In genomic region chr1:229624906-229625871, GRCh38 we compare ENCODE assay signal across 8 cellular contexts. TPM values are rescaled to one million over a fixed set of nuclear protein-coding genes. Genes with fewer than 3 reads are reported as not detected.
A peak's percentile ranks its signal among the peaks of the same experiment; 100 is the strongest.
DNase-seq lines count a peak whose midpoint lies in the region; ATAC-seq and TF ChIP-seq lines count a peak whose summit lies in the region.

No MANE protein-coding gene starts in this region.

- DNase-seq in GM04503 (ENCODE audit: low read depth) (peak; percentile 15), H7 (peak; percentile 91), M059J (ENCODE audit: low read depth) (peak; percentile 56), T-helper 2 cell (peak; percentile 18 to 56 (median 27)), astrocyte of the cerebellum (ENCODE audit: low read depth) (no peak), iPS DF 6.9 (ENCODE audit: low read depth, low spot score) (no peak), sigmoid colon (peak; percentile 77)

- H3K4me3 ChIP-seq in H7 (ENCODE audit: insufficient read depth, low read depth, low read length): peak overlapping the region; percentile 99
- peak overlapping the region; percentile 84 for H3K4me3 ChIP-seq in astrocyte of the cerebellum (ENCODE audit: low read depth, low read length)
- peak overlapping the region; percentile 85 for H3K4me3 ChIP-seq in iPS DF 6.9 (ENCODE audit: low read length)
- peak overlapping the region; percentile 70 to 96 (median 78) for H3K4me3 ChIP-seq in sigmoid colon

- in situ Hi-C loops in astrocyte of the cerebellum (cut with HindIII; ENCODE audit: low sequenced_read_pairs): no loop called here

- no peak for ATAC-seq in HG03457 (IDR thresholded peaks at IDR 0.05; ENCODE audit: unreplicated experiment)

- no peak for TF ChIP-seq POLR2A in sigmoid colon (IDR thresholded peaks at IDR 0.05)

- H3K27ac ChIP-seq in iPS DF 6.9 (ENCODE audit: low read length) (no peak overlapping the region), sigmoid colon (peak overlapping the region; percentile 88 to 95 (median 92))

- no CpG with 5 or more reads among the region's 86 CpGs for WGBS in iPS DF 6.9 (ENCODE audit: insufficient coverage, insufficient read length)
- WGBS in sigmoid colon, 2 donors: 1 to 2% methylated on average over 75 to 86 of the region's 86 CpGs

- TF ChIP-seq EP300 in sigmoid colon (IDR thresholded peaks at IDR 0.05): no peak

- intact Hi-C loops in sigmoid colon (cut with DNase I): no loop called here

- TF ChIP-seq CTCF in astrocyte of the cerebellum (IDR thresholded peaks at IDR 0.05; ENCODE audit: low read depth, low read length, missing control alignments) (no peak), sigmoid colon (IDR thresholded peaks at IDR 0.05) (no peak)

- H3K27me3 ChIP-seq in H7 (ENCODE audit: control insufficient read depth, insufficient read depth, low read length) (no peaks in the 10 kb centered on the region), iPS DF 6.9 (ENCODE audit: control insufficient read depth, insufficient read depth, low read length) (no peaks in the 10 kb centered on the region), sigmoid colon (no peaks in the 10 kb centered on the region)

- H3K4me1 ChIP-seq in iPS DF 6.9 (ENCODE audit: control insufficient read depth, insufficient read depth, low read length): 0 out of 2 replicates have a peak, but pooled peaks cover 2% of the 10 kb centered on the region
- H3K4me1 ChIP-seq in sigmoid colon: peaks cover 0 to 62% (median 41%) of the 10 kb centered on the region in 4 donors

- H3K9me3 ChIP-seq in iPS DF 6.9 (ENCODE audit: control insufficient read depth, insufficient read depth, low read length): no peaks in the 10 kb centered on the region
- H3K9me3 ChIP-seq in sigmoid colon: no peaks in the 10 kb centered on the region

- H3K36me3 ChIP-seq in H7 (replicated peaks; ENCODE audit: control insufficient read depth, insufficient read depth, low read length): no peaks in the 10 kb centered on the region
- H3K36me3 ChIP-seq in iPS DF 6.9 (ENCODE audit: control insufficient read depth, insufficient read depth, low read length): no peaks in the 10 kb centered on the region
- H3K36me3 ChIP-seq in sigmoid colon: no peaks in the 10 kb centered on the region

RNA-seq across cellular contexts. Expression of gene TAF5L, which starts 0.7 kb away (rescaled TPM):
- 32.8 and 34.6 TPM in 2 replicates for total RNA-seq in H7 (2014; rRNA removed; shearing (Covaris generic))
- total RNA-seq in M059J (2014; rRNA removed; shearing (Covaris generic)): 22.7 and 23.6 TPM in 2 replicates
- total RNA-seq in sigmoid colon: 10 to 100 TPM; 11.1 to 18.0 (median 15.0) TPM
- 10 to 100 TPM; 10.6 to 13.7 (median 12.0) TPM for polyA plus RNA-seq in sigmoid colon

RNA-seq across cellular contexts. Expression of gene URB2, which starts 0.9 kb away (rescaled TPM):
- total RNA-seq in H7 (2014; rRNA removed; shearing (Covaris generic)): 35.4 and 37.5 TPM in 2 replicates
- 6.4 and 11.1 TPM in 2 replicates for total RNA-seq in M059J (2014; rRNA removed; shearing (Covaris generic))
- total RNA-seq in sigmoid colon: 10 to 100 TPM in 1 of 4 donors, 1 to 10 TPM in 3; 4.3 to 11.7 (median 7.4) TPM
- 1 to 10 TPM in 1 of 3 donors, under 1 TPM in 2; 0.60 to 5.2 (median 0.92) TPM for polyA plus RNA-seq in sigmoid colon

Comparison
In these comparisons a context has a peak if more than half of its experiments do, and no peak if none do; other contexts are left out.
1. DNase-seq: peak in GM04503 (single experiment), H7 (single experiment), M059J (single experiment), T-helper 2 cell (5 of 5) and sigmoid colon (single experiment); none in astrocyte of the cerebellum (single experiment) and iPS DF 6.9 (single experiment).
2. Peak in every context shown above with its lines, with median percentiles within 50 percentile points of each other: H3K4me3 ChIP-seq.